ENCODE assay signal across 8 cellular contexts in the genomic region with DNA sequence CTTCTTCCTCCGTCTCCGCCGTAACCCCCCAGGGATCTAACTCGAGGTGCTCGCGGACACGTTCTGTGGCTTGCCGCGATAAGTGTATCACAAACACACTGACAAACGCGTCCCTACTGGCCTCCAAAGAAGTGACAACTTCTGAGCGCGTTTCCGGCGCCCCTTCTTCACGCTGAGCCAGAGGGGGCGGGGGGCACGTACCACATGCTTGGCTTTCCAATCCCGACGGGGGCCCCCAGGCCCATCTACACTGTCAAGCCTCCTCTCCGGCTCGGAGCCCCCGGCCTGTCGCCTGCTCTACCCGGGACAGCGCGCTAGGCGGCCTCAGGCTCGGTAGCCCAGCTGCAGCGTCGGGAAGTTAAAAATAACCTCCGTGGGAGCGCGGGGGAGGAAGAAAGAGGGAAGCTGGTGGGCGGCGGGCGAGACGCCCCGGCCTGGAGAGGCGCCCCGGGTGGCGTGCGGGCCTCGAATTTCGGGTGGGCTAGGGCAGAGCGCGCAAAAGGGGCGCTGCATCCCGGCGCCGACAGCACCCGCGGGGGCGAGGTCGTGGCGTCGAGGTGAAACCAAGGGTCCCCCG. TPM values are rescaled to one million over a fixed set of nuclear protein-coding genes. Genes with fewer than 3 reads are reported as not detected.
DNase-seq lines count a peak whose midpoint lies in the region; ATAC-seq and TF ChIP-seq lines count a peak whose summit lies in the region.

No MANE protein-coding gene starts in this region.

- H3K36me3 ChIP-seq in BLaER1 treated with 17β-estradiol and CSF1 and Interleukin-3, amounts not matched to agents 10 nM and 100 nM: peaks cover 0 to 2% (median 1%) of the 10 kb centered on the region in 11 experiments; a peak in 6 of 22 replicates
- H3K36me3 ChIP-seq in esophagus (ENCODE audit: control insufficient read depth in 2 of 2, insufficient read depth in 2 of 2, low read length in 1 of 2): peaks cover 0 to 7% of the 10 kb centered on the region in 2 donors
- H3K36me3 ChIP-seq in upper lobe of left lung: peaks cover 0 to 9% (median 0%) of the 10 kb centered on the region in 4 donors

- peaks cover 17 to 79% (median 60%) of the 10 kb centered on the region in 11 experiments for H3K27me3 ChIP-seq in BLaER1 treated with 17β-estradiol and CSF1 and Interleukin-3, amounts not matched to agents 10 nM and 100 nM
- H3K27me3 ChIP-seq in esophagus (ENCODE audit: control insufficient read depth in 1 of 2, insufficient read depth in 2 of 2, low read length in 2 of 2): no peaks in the 10 kb centered on the region
- H3K27me3 ChIP-seq in upper lobe of left lung: no peaks in the 10 kb centered on the region

- 0 to 1% methylated on average over 40 to 58 of the region's 58 CpGs for WGBS in esophagus, 2 donors
- 0% methylated on average over 6 to 48 of the region's 58 CpGs for WGBS in upper lobe of left lung, 2 donors

- no peaks in the 10 kb centered on the region for H3K9me3 ChIP-seq in BLaER1 treated with 17β-estradiol and CSF1 and Interleukin-3, amounts not matched to agents 10 nM and 100 nM (replicated peaks in 1 of 11)
- no peaks in the 10 kb centered on the region for H3K9me3 ChIP-seq in esophagus (ENCODE audit: control insufficient read depth in 2 of 2, insufficient read depth in 1 of 2, low read depth in 1 of 2, low read length in 1 of 2)
- no peaks in the 10 kb centered on the region for H3K9me3 ChIP-seq in upper lobe of left lung

- DNase-seq in LNCaP clone FGC (ENCODE audit: low read depth): no peak
- DNase-seq in activated CD8-positive, alpha-beta memory T cell treated with anti-CD3 and anti-CD28 coated beads for 48 hours (ENCODE audit: low read depth in 2 of 3, low spot score in 2 of 3): peak in 2 of 3 experiments; percentile 44 to 51
- DNase-seq in natural killer cell: peak; percentile 62
- no peak for DNase-seq in upper lobe of left lung

- TF ChIP-seq CTCF in LNCaP clone FGC (IDR thresholded peaks at IDR 0.05; ENCODE audit: control insufficient read depth, extremely low read depth, insufficient read depth) (0 out of 2 replicates have a peak, but pooled peaks have one; percentile 15), natural killer cell (IDR thresholded peaks at IDR 0.05) (no peak), upper lobe of left lung (IDR thresholded peaks at IDR 0.05) (peak in 4 of 6 experiments; percentile 14 to 56 (median 45))

- peak overlapping the region; percentile 65 to 83 (median 78) for H3K9ac ChIP-seq in BLaER1 treated with 17β-estradiol and CSF1 and Interleukin-3, amounts not matched to agents 10 nM and 100 nM

- H3K27ac ChIP-seq in BLaER1 treated with 17β-estradiol and CSF1 and Interleukin-3, amounts not matched to agents 10 nM and 100 nM: peak overlapping the region; percentile 49 to 83 (median 76); a peak in 21 of 22 replicates
- H3K27ac ChIP-seq in esophagus (ENCODE audit: low read depth in 2 of 2, low read length in 1 of 2) (peak overlapping the region; percentile 87 to 89), upper lobe of left lung (peak overlapping the region; percentile 82 to 91 (median 88))

- peak overlapping the region; percentile 96 for H3K4me3 Mint-ChIP-seq in natural killer cell

- no peak for TF ChIP-seq EP300 in upper lobe of left lung (IDR thresholded peaks at IDR 0.05)

- peak; percentile 31 for ATAC-seq in GM19395 (IDR thresholded peaks at IDR 0.05; ENCODE audit: unreplicated experiment)
- peak; percentile 24 to 53 (median 36) for ATAC-seq in natural killer cell
- ATAC-seq in upper lobe of left lung (ENCODE audit: low FRiP score in 2 of 2): peak; percentile 12 to 40
- ATAC-seq in GM19463 (IDR thresholded peaks at IDR 0.05; ENCODE audit: unreplicated experiment): no peak

- H3K9me3 Mint-ChIP-seq in natural killer cell: no peaks in the 10 kb centered on the region

- H3K4me1 Mint-ChIP-seq in natural killer cell: peaks cover 5 to 17% of the 10 kb centered on the region in 2 donors

- intact Hi-C loops in natural killer cell (cut with micrococcal nuclease): no loop called here

- no peaks in the 10 kb centered on the region for H3K36me3 Mint-ChIP-seq in natural killer cell

- peaks cover 0 to 51% (median 31%) of the 10 kb centered on the region in 11 experiments; a peak in 18 of 22 replicates for H4K20me1 ChIP-seq in BLaER1 treated with 17β-estradiol and CSF1 and Interleukin-3, amounts not matched to agents 10 nM and 100 nM

- H3K4me2 ChIP-seq in BLaER1 treated with 17β-estradiol and CSF1 and Interleukin-3, amounts not matched to agents 10 nM and 100 nM: peak overlapping the region; percentile 89 to 100 (median 99)

- no peaks in the 10 kb centered on the region for H3K27me3 Mint-ChIP-seq in natural killer cell (ENCODE audit: low read depth in 2 of 2)

- peaks cover 39 to 76% (median 67%) of the 10 kb centered on the region in 10 experiments for H3K4me1 ChIP-seq in BLaER1 treated with 17β-estradiol and CSF1 and Interleukin-3, amounts not matched to agents 10 nM and 100 nM
- H3K4me1 ChIP-seq in esophagus (ENCODE audit: control insufficient read depth in 2 of 2, insufficient read depth in 2 of 2, low read length in 1 of 2): peaks cover 0 to 17% of the 10 kb centered on the region in 2 donors
- peaks cover 27 to 63% (median 44%) of the 10 kb centered on the region in 4 donors for H3K4me1 ChIP-seq in upper lobe of left lung

- peak overlapping the region; percentile 58 to 77 (median 66) for H3K4me3 ChIP-seq in BLaER1 treated with 17β-estradiol and CSF1 and Interleukin-3, amounts not matched to agents 10 nM and 100 nM
- peak overlapping the region; percentile 56 for H3K4me3 ChIP-seq in LNCaP clone FGC (ENCODE audit: low read depth, low read length)
- H3K4me3 ChIP-seq in esophagus (ENCODE audit: low read depth in 1 of 2, low read length in 2 of 2): peak overlapping the region; percentile 65 to 69
- H3K4me3 ChIP-seq in upper lobe of left lung: peak overlapping the region; percentile 61 to 69 (median 66)

- H3K27ac Mint-ChIP-seq in natural killer cell: peak overlapping the region; percentile 85 to 89

- TF ChIP-seq POLR2A in upper lobe of left lung (IDR thresholded peaks at IDR 0.05): no peak

RNA-seq across cellular contexts. Expression of gene SPHK1, which starts 0.7 kb away (rescaled TPM):
- polyA plus RNA-seq in esophagus: 10 to 100 TPM; 20.5 to 23.0 TPM
- total RNA-seq in natural killer cell (1 to 10 TPM; 7.6 to 9.2 (median 8.3) TPM), upper lobe of left lung (10 to 100 TPM in 3 of 6 donors, 1 to 10 TPM in 3; 5.5 to 16.6 (median 9.5) TPM)

RNA-seq across cellular contexts. Expression of gene PRPSAP1, which starts 30.0 kb away (rescaled TPM):
- polyA plus RNA-seq in esophagus: 10 to 100 TPM; 34.8 to 43.1 TPM
- 10 to 100 TPM; 32.9 to 45.2 (median 41.5) TPM for total RNA-seq in natural killer cell
- total RNA-seq in upper lobe of left lung: 100 to 1,000 TPM in 1 of 6 donors, 10 to 100 TPM in 5; 37.3 to 172 (median 59.2) TPM

Comparison
In these comparisons a context has a peak if more than half of its experiments do, and no peak if none do; other contexts are left out.
1. DNase-seq: peak in activated CD8-positive, alpha-beta memory T cell treated with anti-CD3 and anti-CD28 coated beads for 48 hours (2 of 3) and natural killer cell (single experiment); none in LNCaP clone FGC (single experiment) and upper lobe of left lung (0 of 2).
2. Peak in every context shown above with its lines, with median percentiles within 50 percentile points of each other: H3K27ac ChIP-seq and H3K4me3 ChIP-seq.